9 cellular contexts compared by ENCODE assay signal in the genomic region with DNA sequence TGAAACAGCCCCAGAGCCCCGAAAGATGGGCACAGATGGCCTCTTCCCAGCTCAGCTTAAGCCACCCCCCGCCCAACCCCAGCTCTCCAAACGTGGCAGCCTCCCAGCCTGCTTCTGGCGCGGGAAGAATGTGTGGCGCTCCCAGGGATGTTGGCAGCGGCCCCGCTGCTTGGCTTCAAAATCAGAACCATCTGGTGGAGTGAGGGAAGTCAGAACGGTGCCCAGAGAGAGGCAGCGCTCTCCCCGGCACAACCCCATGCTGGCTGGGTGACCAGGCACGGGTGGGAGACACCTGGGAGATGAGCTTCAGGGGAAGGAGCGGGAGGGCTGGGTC.
A peak's percentile ranks its signal among the peaks of the same experiment; 100 is the strongest.
DNase-seq lines count a peak whose midpoint lies in the region; ATAC-seq and TF ChIP-seq lines count a peak whose summit lies in the region.
"Had no signal": no experiment of that assay in that cellular context is flagged by ENCODE, and none has a peak within 500 bp of the region (broad histone marks: within the 10 kb centered on the region; RNA-seq: fewer than 3 reads in every experiment).

No MANE protein-coding gene starts in this region.

- no peak overlapping the region for H3K4me3 ChIP-seq in right atrium auricular region
- no peak overlapping the region for H3K4me3 ChIP-seq in skeletal muscle cell (ENCODE audit: low read depth, low read length)

- peaks cover 0 to 33% of the 10 kb centered on the region in 2 donors for H3K4me1 ChIP-seq in right atrium auricular region

- in situ Hi-C loops in G401 (cut with HindIII; ENCODE audit: low sequenced_read_pairs): no loop called here

- no peaks in the 10 kb centered on the region for H3K36me3 ChIP-seq in right atrium auricular region

- no peak for TF ChIP-seq CTCF in right atrium auricular region (IDR thresholded peaks at IDR 0.05)

- peak overlapping the region; percentile 71 to 75 for H3K27ac ChIP-seq in right atrium auricular region

- ATAC-seq in GM21381 (IDR thresholded peaks at IDR 0.05; ENCODE audit: unreplicated experiment): no peak
- no peak for ATAC-seq in HG02623 (IDR thresholded peaks at IDR 0.05; ENCODE audit: unreplicated experiment)
- ATAC-seq in HG02970 (IDR thresholded peaks at IDR 0.05; ENCODE audit: low FRiP score, unreplicated experiment): no peak

- H3K27me3 ChIP-seq in right atrium auricular region: no peaks in the 10 kb centered on the region

- H3K9me3 ChIP-seq in right atrium auricular region: no peaks in the 10 kb centered on the region

- peak; percentile 97 for DNase-seq in G401 (ENCODE audit: low spot score)
- peak; percentile 76 for DNase-seq in amniotic stem cell (lab: John Stamatoyannopoulos, UW)
- DNase-seq in right atrium auricular region (ENCODE audit: low spot score): peak; percentile 69
- peak; percentile 52 for DNase-seq in skeletal muscle cell (ENCODE audit: low read depth)
- DNase-seq in GF-D8 (lab: John Stamatoyannopoulos, UW): no peak
- DNase-seq: T1000 had no signal
